In the genomic region with DNA sequence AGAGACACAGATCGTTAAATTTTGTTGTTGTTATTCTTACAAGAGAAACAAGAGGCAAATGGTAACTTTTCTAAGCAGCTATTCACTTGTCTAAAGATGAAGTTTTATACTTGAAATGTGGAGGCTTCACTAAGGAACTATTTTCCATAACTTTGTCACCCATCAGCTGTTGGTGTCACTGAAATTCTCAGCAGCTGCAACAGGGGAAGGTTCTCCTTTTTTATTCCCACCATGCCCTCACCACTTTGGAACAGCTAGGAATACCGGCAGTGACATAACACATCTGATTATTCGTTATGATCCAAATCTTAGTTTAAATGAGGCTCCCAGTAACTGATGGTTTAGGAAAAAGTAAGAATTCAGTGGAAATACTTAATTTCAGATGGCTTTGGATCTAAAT, we compare ENCODE assay signal across 15 cellular contexts.
A peak's percentile ranks its signal among the peaks of the same experiment; 100 is the strongest.
DNase-seq lines count a peak whose midpoint lies in the region; ATAC-seq and TF ChIP-seq lines count a peak whose summit lies in the region.
"Had no signal": no experiment of that assay in that cellular context is flagged by ENCODE, and none has a peak within 500 bp of the region (broad histone marks: within the 10 kb centered on the region; RNA-seq: fewer than 3 reads in every experiment).

No MANE protein-coding gene starts in this region.

- H3K27me3 ChIP-seq in gastrocnemius medialis, result no peaks in the 10 kb centered on the region

- H3K36me3 ChIP-seq in KOPT-K1 (ENCODE audit: insufficient read depth, low read length), result no peaks in the 10 kb centered on the region
- H3K36me3 ChIP-seq in gastrocnemius medialis, result no peaks in the 10 kb centered on the region

- DNase-seq in activated naive CD4-positive, alpha-beta T cell treated with anti-CD3 and anti-CD28 coated beads for 36 hours, result no peak
- no peak for DNase-seq in activated naive CD4-positive, alpha-beta T cell (lab: John Stamatoyannopoulos, UW)
- DNase-seq in MV-4-11 (lab: John Stamatoyannopoulos, UW), result no peak
- DNase-seq in gastrocnemius medialis, result no peak
- DNase-seq: H7, NCI-H1436, NCI-H2081, NCI-H524, SHP77 treated with DMSO at 0.1 percent for 48 hours had no signal

- H3K4me3 Mint-ChIP-seq in activated naive CD4-positive, alpha-beta T cell treated with anti-CD3 and anti-CD28 coated beads for 36 hours, result peak overlapping the region; percentile 46
- peak overlapping the region; percentile 22 for H3K4me3 Mint-ChIP-seq in activated T-helper 17 cell treated with anti-CD3 and anti-CD28 coated beads, Interleukin-2, amount 50 U/mL, for 72 hours
- no peak overlapping the region for H3K4me3 Mint-ChIP-seq in nephron
- H3K4me3 Mint-ChIP-seq: B cell had no signal

- H3K4me1 Mint-ChIP-seq in activated naive CD4-positive, alpha-beta T cell treated with anti-CD3 and anti-CD28 coated beads for 36 hours (ENCODE audit: low read depth), result peaks cover 47% of the 10 kb centered on the region
- H3K4me1 Mint-ChIP-seq in activated T-helper 17 cell treated with anti-CD3 and anti-CD28 coated beads, Interleukin-2, amount 50 U/mL, for 72 hours, result peaks cover 15% of the 10 kb centered on the region
- peaks cover 23% of the 10 kb centered on the region for H3K4me1 Mint-ChIP-seq in nephron
- H3K4me1 Mint-ChIP-seq: B cell had no signal

- H3K4me1 ChIP-seq in gastrocnemius medialis, result no peaks in the 10 kb centered on the region

- no peaks in the 10 kb centered on the region for H3K9me3 Mint-ChIP-seq in activated naive CD4-positive, alpha-beta T cell treated with anti-CD3 and anti-CD28 coated beads for 36 hours
- H3K9me3 Mint-ChIP-seq in activated T-helper 17 cell treated with anti-CD3 and anti-CD28 coated beads, Interleukin-2, amount 50 U/mL, for 72 hours, result peaks cover 4% of the 10 kb centered on the region
- peaks cover 10% of the 10 kb centered on the region for H3K9me3 Mint-ChIP-seq in nephron

- H3K9me3 ChIP-seq in KOPT-K1 (ENCODE audit: insufficient read depth, low read length, poor library complexity, severe bottlenecking), result no peaks in the 10 kb centered on the region
- no peaks in the 10 kb centered on the region for H3K9me3 ChIP-seq in gastrocnemius medialis

- no peak overlapping the region for H3K27ac Mint-ChIP-seq in activated naive CD4-positive, alpha-beta T cell treated with anti-CD3 and anti-CD28 coated beads for 36 hours
- H3K27ac Mint-ChIP-seq in activated T-helper 17 cell treated with anti-CD3 and anti-CD28 coated beads, Interleukin-2, amount 50 U/mL, for 72 hours, result peak overlapping the region; percentile 25
- H3K27ac Mint-ChIP-seq in nephron, result peak overlapping the region in 2 of 3 experiments; percentile 19 to 21
- H3K27ac Mint-ChIP-seq: B cell had no signal

- in situ Hi-C loops in gastrocnemius medialis (cut with MboI; ENCODE audit: low sequenced_read_pairs in 4 of 4), result no loop called here

- H3K27ac ChIP-seq in KOPT-K1 (ENCODE audit: low read depth, low read length, poor library complexity, severe bottlenecking), result peak overlapping the region; percentile 45
- no peak overlapping the region for H3K27ac ChIP-seq in gastrocnemius medialis
- H3K27ac ChIP-seq: KMS-11 had no signal

- H3K4me3 ChIP-seq in gastrocnemius medialis, result no peak overlapping the region

- intact Hi-C loops in activated naive CD4-positive, alpha-beta T cell treated with anti-CD3 and anti-CD28 coated beads for 36 hours (cut with micrococcal nuclease), result loop anchor here (1.0 kb wide), 1 partner anchor 13 kb away; no protein-coding TSS in a partner anchor
- intact Hi-C loops in gastrocnemius medialis (cut with DNase I; ENCODE audit: low total_unique reads), result no loop called here

- TF ChIP-seq CTCF in nephron (IDR thresholded peaks at IDR 0.05; ENCODE audit: unreplicated experiment in 3 of 3) (no peak), gastrocnemius medialis (IDR thresholded peaks at IDR 0.05 in 4 of 5, conservative IDR thresholded peaks at IDR 0.05 in 1 of 5) (no peak)

- CTCF ChIA-PET in activated naive CD4-positive, alpha-beta T cell treated with anti-CD3 and anti-CD28 coated beads for 36 hours (lab: Charles Lee), result interaction anchor here (1.3 kb wide), 1 partner anchor 20 kb away, joined by 3 read pairs; no protein-coding TSS in a partner anchor

- peaks cover 1% of the 10 kb centered on the region for H3K27me3 Mint-ChIP-seq in activated naive CD4-positive, alpha-beta T cell treated with anti-CD3 and anti-CD28 coated beads for 36 hours (ENCODE audit: low read depth)
- H3K27me3 Mint-ChIP-seq in activated T-helper 17 cell treated with anti-CD3 and anti-CD28 coated beads, Interleukin-2, amount 50 U/mL, for 72 hours, result no peaks in the 10 kb centered on the region
- no peaks in the 10 kb centered on the region for H3K27me3 Mint-ChIP-seq in nephron (ENCODE audit: low read depth)
- H3K27me3 Mint-ChIP-seq: B cell had no signal

- no peak for ATAC-seq in activated T-helper 17 cell treated with anti-CD3 and anti-CD28 coated beads, Interleukin-2, amount 50 U/mL, for 72 hours (replicated peaks)
- ATAC-seq in HG03108 (IDR thresholded peaks at IDR 0.05; ENCODE audit: unreplicated experiment) (no peak), gastrocnemius medialis (no peak)

- H3K36me3 Mint-ChIP-seq in activated naive CD4-positive, alpha-beta T cell treated with anti-CD3 and anti-CD28 coated beads for 36 hours (ENCODE audit: low read depth), result no peaks in the 10 kb centered on the region
- H3K36me3 Mint-ChIP-seq in activated T-helper 17 cell treated with anti-CD3 and anti-CD28 coated beads, Interleukin-2, amount 50 U/mL, for 72 hours (ENCODE audit: low read depth), result no peaks in the 10 kb centered on the region
- H3K36me3 Mint-ChIP-seq in nephron (ENCODE audit: low read depth), result peaks cover 3% of the 10 kb centered on the region

- no peak for TF ChIP-seq POLR2A in gastrocnemius medialis (IDR thresholded peaks at IDR 0.05)

Comparison
In these comparisons a context has a peak if more than half of its experiments do, and no peak if none do; other contexts are left out.
1. H3K4me3 Mint-ChIP-seq: peak in activated naive CD4-positive, alpha-beta T cell treated with anti-CD3 and anti-CD28 coated beads for 36 hours (single experiment) and activated T-helper 17 cell treated with anti-CD3 and anti-CD28 coated beads, Interleukin-2, amount 50 U/mL, for 72 hours (single experiment); none in nephron (0 of 3).